15 cellular contexts compared by ENCODE assay signal in genomic region chr12:2551514-2551913, GRCh38.
"Had no signal": no experiment of that assay in that cellular context is flagged by ENCODE, and none has a peak within 500 bp of the region (broad histone marks: within the 10 kb centered on the region; RNA-seq: fewer than 3 reads in every experiment).

No MANE protein-coding gene starts in this region.

- H3K4me3 Mint-ChIP-seq: activated CD4-positive, alpha-beta T cell treated with anti-CD3 and anti-CD28 coated beads, Interleukin-2, amount 10 ng/mL, durations not matched to agents 7 days and 5 days; activated naive CD4-positive, alpha-beta T cell treated with anti-CD3 and anti-CD28 coated beads, Interleukin-2, amount 10 ng/mL, durations not matched to agents 7 days and 5 days; stimulated activated naive CD8-positive, alpha-beta T cell treated with anti-CD3 and anti-CD28 coated beads, Interleukin-15, amount 100 ng/mL, for 72 hours had no signal

- DNase-seq: activated CD4-positive, alpha-beta T cell treated with anti-CD3 and anti-CD28 coated beads, Interleukin-2, amount 10 ng/mL, durations not matched to agents 7 days and 5 days; activated CD4-positive, CD25-positive, alpha-beta regulatory T cell; activated CD8-positive, alpha-beta memory T cell treated with anti-CD3 and anti-CD28 coated beads for 24 hours; activated naive CD4-positive, alpha-beta T cell treated with anti-CD3 and anti-CD28 coated beads, Interleukin-2, amount 10 ng/mL, durations not matched to agents 7 days and 5 days; activated T-cell treated with anti-CD3 and anti-CD28 coated beads for 4 hours; effector memory CD4-positive, alpha-beta T cell; gastrocnemius medialis; mucosa of descending colon; psoas muscle; stimulated activated CD4-positive, alpha-beta T cell treated with anti-CD3 and anti-CD28 coated beads, Interleukin-15, amount 100 ng/mL, for 24 hours; stimulated activated CD4-positive, alpha-beta T cell treated with anti-CD3 and anti-CD28 coated beads, Interleukin-4, amount 100 ng/mL, for 4 hours; stimulated activated naive CD8-positive, alpha-beta T cell treated with anti-CD3 and anti-CD28 coated beads, Interleukin-15, amount 100 ng/mL, for 72 hours; testis had no signal

- H3K27me3 ChIP-seq: gastrocnemius medialis, testis had no signal

- H3K27ac ChIP-seq: gastrocnemius medialis, psoas muscle, testis had no signal

- H3K4me1 Mint-ChIP-seq: activated CD4-positive, alpha-beta T cell treated with anti-CD3 and anti-CD28 coated beads, Interleukin-2, amount 10 ng/mL, durations not matched to agents 7 days and 5 days; activated naive CD4-positive, alpha-beta T cell treated with anti-CD3 and anti-CD28 coated beads, Interleukin-2, amount 10 ng/mL, durations not matched to agents 7 days and 5 days; stimulated activated naive CD8-positive, alpha-beta T cell treated with anti-CD3 and anti-CD28 coated beads, Interleukin-15, amount 100 ng/mL, for 72 hours had no signal

- H3K36me3 Mint-ChIP-seq: activated naive CD4-positive, alpha-beta T cell treated with anti-CD3 and anti-CD28 coated beads, Interleukin-2, amount 10 ng/mL, durations not matched to agents 7 days and 5 days had no signal

- H3K4me1 ChIP-seq: gastrocnemius medialis, psoas muscle, testis had no signal

- ATAC-seq: mucosa of descending colon; stimulated activated naive CD8-positive, alpha-beta T cell treated with anti-CD3 and anti-CD28 coated beads, Interleukin-15, amount 100 ng/mL, for 72 hours had no signal

- H3K36me3 ChIP-seq: gastrocnemius medialis had no signal

- H3K9me3 Mint-ChIP-seq: activated CD4-positive, alpha-beta T cell treated with anti-CD3 and anti-CD28 coated beads, Interleukin-2, amount 10 ng/mL, durations not matched to agents 7 days and 5 days; activated naive CD4-positive, alpha-beta T cell treated with anti-CD3 and anti-CD28 coated beads, Interleukin-2, amount 10 ng/mL, durations not matched to agents 7 days and 5 days; activated T-helper 2 cell treated with anti-CD3 and anti-CD28 coated beads, Interferon-gamma antibody, Interleukin-2, Interleukin-4, amounts not matched to agents 10 μg/mL and 5 μg/mL and 100 μg/mL, durations not matched to agents 14 hours and 24 hours and 36 hours; stimulated activated naive CD8-positive, alpha-beta T cell treated with anti-CD3 and anti-CD28 coated beads, Interleukin-15, amount 100 ng/mL, for 72 hours had no signal

- H3K27ac Mint-ChIP-seq: activated CD4-positive, alpha-beta T cell treated with anti-CD3 and anti-CD28 coated beads, Interleukin-2, amount 10 ng/mL, durations not matched to agents 7 days and 5 days; activated naive CD4-positive, alpha-beta T cell treated with anti-CD3 and anti-CD28 coated beads, Interleukin-2, amount 10 ng/mL, durations not matched to agents 7 days and 5 days; activated T-helper 2 cell treated with anti-CD3 and anti-CD28 coated beads, Interferon-gamma antibody, Interleukin-2, Interleukin-4, amounts not matched to agents 10 μg/mL and 5 μg/mL and 100 μg/mL, durations not matched to agents 14 hours and 24 hours and 36 hours; stimulated activated naive CD8-positive, alpha-beta T cell treated with anti-CD3 and anti-CD28 coated beads, Interleukin-15, amount 100 ng/mL, for 72 hours had no signal

- H3K4me3 ChIP-seq: gastrocnemius medialis, lung, mucosa of descending colon, psoas muscle, testis had no signal
